ENCODE assay signal across 9 cellular contexts in genomic region chr12:124422570-124423523, GRCh38.
DNase-seq lines count a peak whose midpoint lies in the region; ATAC-seq and TF ChIP-seq lines count a peak whose summit lies in the region.
"Had no signal": no experiment of that assay in that cellular context is flagged by ENCODE, and none has a peak within 500 bp of the region (broad histone marks: within the 10 kb centered on the region; RNA-seq: fewer than 3 reads in every experiment).

No MANE protein-coding gene starts in this region.

- H3K36me3 ChIP-seq in endodermal cell (ENCODE audit: control insufficient read depth, insufficient read depth, low read length) (peaks cover 42% of the 10 kb centered on the region), mesendoderm (ENCODE audit: control insufficient read depth, insufficient read depth, low read length) (peaks cover 3% of the 10 kb centered on the region), aorta (ENCODE audit: control insufficient read depth in 1 of 2, insufficient read depth in 2 of 2, low read length in 1 of 2) (peaks cover 0 to 2% of the 10 kb centered on the region in 2 donors)

- H3K23ac ChIP-seq in mesendoderm (ENCODE audit: low read length) = no peak overlapping the region

- no peak overlapping the region for H3K9ac ChIP-seq in endodermal cell (ENCODE audit: extremely low read depth, low read length, poor library complexity, severe bottlenecking)
- H3K9ac ChIP-seq in mesendoderm (ENCODE audit: low read length) = peak overlapping the region; percentile 16

- H3K4me1 Mint-ChIP-seq in endodermal cell = no peaks in the 10 kb centered on the region

- H3K9me3 ChIP-seq in endodermal cell (ENCODE audit: control insufficient read depth, low read length) (no peaks in the 10 kb centered on the region), aorta (ENCODE audit: control insufficient read depth, low read length) (no peaks in the 10 kb centered on the region)
- H3K9me3 ChIP-seq: neutrophil had no signal

- H3K4me3 Mint-ChIP-seq in endodermal cell = no peak overlapping the region

- no peak overlapping the region for H2BK5ac ChIP-seq in mesendoderm (ENCODE audit: low read length)

- no peak for TF ChIP-seq CTCF in endodermal cell (conservative IDR thresholded peaks at IDR 0.05)

- H3K4ac ChIP-seq in mesendoderm (ENCODE audit: low read depth, low read length) = no peak overlapping the region

- H3K79me1 ChIP-seq in mesendoderm (ENCODE audit: low read length) = peaks cover 1% of the 10 kb centered on the region

- no peaks in the 10 kb centered on the region for H3K4me1 ChIP-seq in endodermal cell (ENCODE audit: control insufficient read depth, insufficient read depth, low read length)
- no peaks in the 10 kb centered on the region for H3K4me1 ChIP-seq in mesendoderm (ENCODE audit: control insufficient read depth, low read depth, low read length)
- no peaks in the 10 kb centered on the region for H3K4me1 ChIP-seq in aorta (ENCODE audit: control insufficient read depth in 1 of 2, insufficient read depth in 2 of 2, low read length in 2 of 2)

- H2AK5ac ChIP-seq in mesendoderm (ENCODE audit: low read length) = no peak overlapping the region

- H3K79me2 ChIP-seq in mesendoderm (ENCODE audit: control insufficient read depth, insufficient read depth, low read length) = no peaks in the 10 kb centered on the region

- H2BK120ac ChIP-seq in mesendoderm (ENCODE audit: low read depth, low read length) = no peak overlapping the region

- H4K5ac ChIP-seq in mesendoderm (ENCODE audit: low read length) = no peak overlapping the region

- H4K8ac ChIP-seq in mesendoderm (ENCODE audit: low read depth, low read length) = no peak overlapping the region

- no peaks in the 10 kb centered on the region for H3K9me3 Mint-ChIP-seq in endodermal cell

- H3K4me2 ChIP-seq in mesendoderm (ENCODE audit: low read length) = no peak overlapping the region

- H3K36me3 Mint-ChIP-seq in endodermal cell (ENCODE audit: low read depth) = peaks cover 57% of the 10 kb centered on the region

- intact Hi-C loops in aorta (cut with DNase I) = loop anchor here (1.0 to 5.0 kb wide), 4 partner anchors 30 to 43 kb away; no protein-coding TSS in a partner anchor

- H3K27ac ChIP-seq in endodermal cell (ENCODE audit: low read depth, low read length) = peak overlapping the region; percentile 38
- H3K27ac ChIP-seq in mesendoderm (ENCODE audit: low read depth, low read length) = peak overlapping the region; percentile 5
- peak overlapping the region; percentile 71 to 98 for H3K27ac ChIP-seq in aorta (ENCODE audit: low read depth in 1 of 2, low read length in 2 of 2)
- H3K27ac ChIP-seq: neutrophil had no signal

- H2BK15ac ChIP-seq in mesendoderm (replicated peaks; ENCODE audit: low read depth) = no peak overlapping the region

- H3K27me3 ChIP-seq in endodermal cell (ENCODE audit: control insufficient read depth, insufficient read depth, low read length, poor library complexity, severe bottlenecking) = no peaks in the 10 kb centered on the region
- no peaks in the 10 kb centered on the region for H3K27me3 ChIP-seq in mesendoderm (ENCODE audit: insufficient read depth, low read length, poor library complexity)
- H3K27me3 ChIP-seq in aorta (ENCODE audit: control insufficient read depth in 1 of 2, insufficient read depth in 2 of 2, low read length in 1 of 2) = no peaks in the 10 kb centered on the region
- H3K27me3 ChIP-seq: neutrophil had no signal

- H3K27me3 Mint-ChIP-seq in endodermal cell (ENCODE audit: insufficient read depth) = no peaks in the 10 kb centered on the region

- H3K27ac Mint-ChIP-seq in endodermal cell = no peak overlapping the region

- ATAC-seq in aorta (ENCODE audit: low FRiP score) = peak; percentile 91
- ATAC-seq in GM19351 (IDR thresholded peaks at IDR 0.05; ENCODE audit: unreplicated experiment) = no peak
- ATAC-seq in GM19328 (IDR thresholded peaks at IDR 0.05; ENCODE audit: unreplicated experiment) = no peak

- H3K56ac ChIP-seq in mesendoderm (ENCODE audit: low read length) = peak overlapping the region; percentile 15

- 88 to 92% methylated on average over 24 to 37 of the region's 37 CpGs for WGBS in endodermal cell (ENCODE audit: insufficient coverage in 1 of 2, insufficient read length in 1 of 2), 2 experiments
- no CpG with 5 or more reads among the region's 37 CpGs for WGBS in mesendoderm (ENCODE audit: extremely low coverage, insufficient coverage, low lambda C conversion rate)
- WGBS in aorta, 2 donors = 5 to 9% methylated on average over 30 to 37 of the region's 37 CpGs

- no peak overlapping the region for H3K18ac ChIP-seq in mesendoderm (ENCODE audit: low read length)

- DNase-seq in EL (peak; percentile 94), NCI-H524 (lab: John Stamatoyannopoulos, UW) (peak; percentile 56 to 81), endodermal cell (peak; percentile 60), mesendoderm (no peak), aorta (peak; percentile 96 to 97), KG1 (lab: John Stamatoyannopoulos, UW) (no peak)

- H3K4me3 ChIP-seq in endodermal cell (ENCODE audit: low read length) (no peak overlapping the region), mesendoderm (ENCODE audit: low read length) (no peak overlapping the region), aorta (ENCODE audit: low read length in 2 of 2) (no peak overlapping the region)

Comparison
In these comparisons a context has a peak if more than half of its experiments do, and no peak if none do; other contexts are left out.
1. DNase-seq: peak in EL (single experiment), NCI-H524 (2 of 2), endodermal cell (single experiment) and aorta (2 of 2); none in mesendoderm (single experiment) and KG1 (single experiment).
2. H3K27ac ChIP-seq: peak in every context shown above with its lines; median percentile 84 in aorta; 38 in endodermal cell; 5 in mesendoderm.